In genomic region chr6:42744351-42744890, GRCh38 we compare ENCODE assay signal across 8 cellular contexts. TPM values are rescaled to one million over a fixed set of nuclear protein-coding genes. Genes with fewer than 3 reads are reported as not detected.
DNase-seq lines count a peak whose midpoint lies in the region; ATAC-seq, FAIRE-seq and TF ChIP-seq lines count a peak whose summit lies in the region.

No MANE protein-coding gene starts in this region.

- intact Hi-C loops in CD14-positive monocyte (cut with micrococcal nuclease) = loop anchor here (10.0 kb wide), 2 partner anchors 150 to 430 kb away; partner anchors contain the start of gene SRF (in 1 of the 2)

- FAIRE-seq in urothelium cell line (lab: Jason Lieb, UNC) = no peak

- no peak for ATAC-seq in natural killer cell treated with Interleukin-12 subunit alpha and Interleukin-12 subunit beta and Interleukin-15 and Interleukin-18, amount 100 ng/mL, for 72 hours
- ATAC-seq in GM21390 (IDR thresholded peaks at IDR 0.05; ENCODE audit: unreplicated experiment) = no peak

- TF ChIP-seq CTCF in CD14-positive monocyte (IDR thresholded peaks at IDR 0.05) (no peak), LNCaP clone FGC (IDR thresholded peaks at IDR 0.05; ENCODE audit: control insufficient read depth, extremely low read depth, insufficient read depth) (no peak), coronary artery (IDR thresholded peaks at IDR 0.05) (no peak)

- H3K27ac Mint-ChIP-seq in CD14-positive monocyte = peak overlapping the region in 1 of 7 donors; percentile 99
- H3K27ac Mint-ChIP-seq in natural killer cell treated with Interleukin-12 subunit alpha and Interleukin-12 subunit beta and Interleukin-15 and Interleukin-18, amount 100 ng/mL, for 72 hours = peak overlapping the region in 1 of 2 donors; percentile 98

- peaks cover 0 to 4% of the 10 kb centered on the region in 2 donors for H3K36me3 Mint-ChIP-seq in CD14-positive monocyte
- peaks cover 13% of the 10 kb centered on the region for H3K36me3 Mint-ChIP-seq in natural killer cell treated with Interleukin-12 subunit alpha and Interleukin-12 subunit beta and Interleukin-15 and Interleukin-18, amount 100 ng/mL, for 72 hours

- H3K4me3 Mint-ChIP-seq in CD14-positive monocyte = peak overlapping the region; percentile 100
- peak overlapping the region; percentile 97 for H3K4me3 Mint-ChIP-seq in natural killer cell treated with Interleukin-12 subunit alpha and Interleukin-12 subunit beta and Interleukin-15 and Interleukin-18, amount 100 ng/mL, for 72 hours

- H3K9me3 Mint-ChIP-seq in CD14-positive monocyte = peaks cover 0 to 2% (median 0%) of the 10 kb centered on the region in 7 donors
- no peaks in the 10 kb centered on the region for H3K9me3 Mint-ChIP-seq in natural killer cell treated with Interleukin-12 subunit alpha and Interleukin-12 subunit beta and Interleukin-15 and Interleukin-18, amount 100 ng/mL, for 72 hours

- no peak overlapping the region for H3K27ac ChIP-seq in coronary artery

- H3K27me3 Mint-ChIP-seq in CD14-positive monocyte (ENCODE audit: low read depth in 3 of 3) = no peaks in the 10 kb centered on the region
- H3K27me3 Mint-ChIP-seq in natural killer cell treated with Interleukin-12 subunit alpha and Interleukin-12 subunit beta and Interleukin-15 and Interleukin-18, amount 100 ng/mL, for 72 hours = no peaks in the 10 kb centered on the region

- DNase-seq in CD14-positive monocyte (ENCODE audit: low spot score) (no peak), LNCaP clone FGC (ENCODE audit: low read depth) (no peak), coronary artery (ENCODE audit: low spot score) (no peak), urothelium cell line (ENCODE audit: low spot score) (no peak), globus pallidus (ENCODE audit: low spot score) (no peak), D341Med (ENCODE audit: low spot score) (no peak)
- no peak for DNase-seq in natural killer cell treated with Interleukin-12 subunit alpha and Interleukin-12 subunit beta and Interleukin-15 and Interleukin-18, amount 100 ng/mL, for 72 hours (ENCODE audit: low spot score)

- H3K4me3 ChIP-seq in LNCaP clone FGC (ENCODE audit: low read depth, low read length) (peak overlapping the region; percentile 88), coronary artery (peak overlapping the region; percentile 96)

- peaks cover 35% of the 10 kb centered on the region for H3K4me1 Mint-ChIP-seq in CD14-positive monocyte
- peaks cover 22 to 24% of the 10 kb centered on the region in 2 donors for H3K4me1 Mint-ChIP-seq in natural killer cell treated with Interleukin-12 subunit alpha and Interleukin-12 subunit beta and Interleukin-15 and Interleukin-18, amount 100 ng/mL, for 72 hours (ENCODE audit: low read depth in 2 of 2)

RNA-seq across cellular contexts. Expression of gene TBCC, which starts 1.5 kb away (rescaled TPM):
- 10 to 100 TPM; 30.7 to 31.3 TPM for polyA plus RNA-seq in CD14-positive monocyte
- total RNA-seq in natural killer cell treated with Interleukin-12 subunit alpha and Interleukin-12 subunit beta and Interleukin-15 and Interleukin-18, amount 100 ng/mL, for 72 hours = 10 to 100 TPM; 28.8 to 32.6 TPM

RNA-seq across cellular contexts. Expression of gene PRPH2, which starts 22.0 kb away (rescaled TPM):
- polyA plus RNA-seq in CD14-positive monocyte = not detected
- under 1 TPM in 1 of 2 donors, not detected in 1; 0.10 TPM for total RNA-seq in natural killer cell treated with Interleukin-12 subunit alpha and Interleukin-12 subunit beta and Interleukin-15 and Interleukin-18, amount 100 ng/mL, for 72 hours

RNA-seq across cellular contexts. Expression of gene BICRAL, which starts 37.4 kb away (rescaled TPM):
- 1 to 10 TPM; 1.6 to 2.2 TPM for polyA plus RNA-seq in CD14-positive monocyte
- total RNA-seq in natural killer cell treated with Interleukin-12 subunit alpha and Interleukin-12 subunit beta and Interleukin-15 and Interleukin-18, amount 100 ng/mL, for 72 hours = 10 to 100 TPM; 13.5 to 13.9 TPM
